7 cellular contexts compared by ENCODE assay signal in genomic region chr10:79791906-79792517, GRCh38. TPM values are rescaled to one million over a fixed set of nuclear protein-coding genes. Genes with fewer than 3 reads are reported as not detected.
DNase-seq lines count a peak whose midpoint lies in the region; ATAC-seq and TF ChIP-seq lines count a peak whose summit lies in the region.
"Not testable (repeated sequence)": the region's sequence is repeated elsewhere in the genome, so short reads cannot be mapped to it uniquely, and the experiment has no call there.
"Had no signal": no experiment of that assay in that cellular context is flagged by ENCODE, and none has a peak within 500 bp of the region (broad histone marks: within the 10 kb centered on the region; RNA-seq: fewer than 3 reads in every experiment).

No MANE protein-coding gene starts in this region.

- H3K36me3 ChIP-seq in GM23338 (ENCODE audit: insufficient read depth); psoas muscle (ENCODE audit: insufficient read depth in 1 of 2, low read depth in 1 of 2): not testable (repeated sequence)

- H3K9me3 ChIP-seq in psoas muscle: not testable (repeated sequence)

- H3K79me2 ChIP-seq in GM23338 (replicated peaks; ENCODE audit: insufficient read depth): not testable (repeated sequence)

- H3K9me3 Mint-ChIP-seq in GM23338, WTC11: not testable (repeated sequence)

- not testable (repeated sequence) for DNase-seq in GM23338 (ENCODE audit: low spot score); WTC11 (ENCODE audit: low spot score); psoas muscle
- DNase-seq in NCI-H82 (lab: John Stamatoyannopoulos, UW) (peak; percentile 1), myocyte (ENCODE audit: low read depth) (peak; percentile 40)

- H3K9me2 ChIP-seq in GM23338 (ENCODE audit: insufficient read depth): not testable (repeated sequence)

- not testable (repeated sequence) for H3K4me3 ChIP-seq in GM23338, psoas muscle

- 23 to 58% (median 38%) methylated on average over 2 to 3 of the region's 4 CpGs for WGBS in psoas muscle, 3 donors

- H3F3A ChIP-seq in GM23338 (replicated peaks; ENCODE audit: low read depth): not testable (repeated sequence)

- not testable (repeated sequence) for H2AFZ ChIP-seq in GM23338

- H3K27ac ChIP-seq in GM23338 (ENCODE audit: low read depth); psoas muscle: not testable (repeated sequence)

- not testable (repeated sequence) for H3K27me3 Mint-ChIP-seq in GM23338 (ENCODE audit: insufficient read depth, low read depth, poor library complexity); WTC11 (ENCODE audit: low read depth)

- not testable (repeated sequence) for H3K4me3 Mint-ChIP-seq in GM23338, WTC11

- H3K4me1 Mint-ChIP-seq in GM23338, WTC11: not testable (repeated sequence)

- H3K27me3 ChIP-seq in GM23338 (ENCODE audit: insufficient read depth); psoas muscle (ENCODE audit: insufficient read depth in 3 of 3, low read length in 2 of 3): not testable (repeated sequence)

- not testable (repeated sequence) for TF ChIP-seq CTCF in GM23338 (conservative IDR thresholded peaks at IDR 0.05; ENCODE audit: low read depth in 2 of 2); WTC11 (IDR thresholded peaks at IDR 0.05); psoas muscle (IDR thresholded peaks at IDR 0.05)

- not testable (repeated sequence) for H3K4me1 ChIP-seq in GM23338 (ENCODE audit: insufficient read depth); psoas muscle

- CTCF ChIA-PET in WTC11 (lab: Charles Lee): not testable (repeated sequence)

- POLR2A ChIA-PET in WTC11 (lab: Charles Lee): not testable (repeated sequence)

- H3K27ac Mint-ChIP-seq in GM23338 (0 out of 2 replicates have a peak overlapping the region, but pooled peaks have one; percentile 70), WTC11 (peak overlapping the region; percentile 36; the same call in 1 of the 2 replicates)

- H3K36me3 Mint-ChIP-seq in GM23338 (ENCODE audit: low read depth); WTC11: not testable (repeated sequence)

- intact Hi-C loops in psoas muscle (cut with DNase I): not testable (repeated sequence)

- not testable (repeated sequence) for H4K20me1 ChIP-seq in GM23338 (replicated peaks; ENCODE audit: insufficient read depth)

- not testable (repeated sequence) for H3K4me2 ChIP-seq in GM23338

- ATAC-seq in GM23338, WTC11: not testable (repeated sequence)
- ATAC-seq in psoas muscle: peak; percentile 40 to 72 (median 52)

RNA-seq across cellular contexts. Expression of gene NUTM2E, which starts 34.5 kb away (rescaled TPM):
- total RNA-seq in GM23338 (2014; rRNA removed; shearing (Covaris generic)): 0.12 TPM in 1 of 2 replicates, not detected in the other
- polyA plus RNA-seq in GM23338 (2016; fragmentation: Nextera tagmentation; extraction: Ambion mirVana): 0.18 TPM in 1 of 2 replicates, not detected in the other
- 0.07 to 0.25 TPM (median 0.15 TPM) in 3 replicates for total RNA-seq in WTC11 (2021)
- 0.21 TPM in 1 of 2 replicates, not detected in the other for total RNA-seq in myocyte
- polyA plus RNA-seq in myocyte (2012): 0.09 TPM
- total RNA-seq in psoas muscle: under 1 TPM in 1 of 4 donors, not detected in 3; 0.30 TPM
- polyA plus RNA-seq in psoas muscle: under 1 TPM; 0.01 to 0.12 (median 0.11) TPM
- total RNA-seq: Caco-2, Calu3 had no signal
